Comparison of ENCODE assay signal across 1 cellular context in the genomic region with DNA sequence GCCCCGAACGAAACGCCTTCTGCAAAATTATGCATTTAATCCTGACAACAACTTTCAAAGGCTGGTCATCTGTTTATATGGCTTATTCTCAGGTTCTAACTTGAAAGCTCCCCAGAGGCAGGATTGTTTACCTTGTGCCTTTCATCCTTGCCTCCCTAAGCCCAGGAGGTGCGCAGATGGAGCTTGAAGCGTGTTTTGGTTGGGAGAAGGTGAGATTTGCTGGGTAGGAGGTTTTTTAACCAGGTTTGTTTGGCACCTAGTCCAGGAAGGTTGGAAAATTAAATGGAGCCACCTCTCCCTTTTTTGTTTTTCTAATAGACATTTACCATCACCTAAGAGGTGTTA.
TF ChIP-seq lines count a peak whose summit lies in the region.

No MANE protein-coding gene starts in this region.

TF ChIP-seq in HepG2, 621 proteins besides CTCF, POLR2A, EP300 and RAD21 (continued from another document):
- peak; percentile 3; the same call in 1 of the 2 replicates for TF ChIP-seq HIVEP1 (CRISPR knock-in tag; IDR thresholded peaks at IDR 0.05)
